Comparison of ENCODE assay signal across 11 cellular contexts in the genomic region with DNA sequence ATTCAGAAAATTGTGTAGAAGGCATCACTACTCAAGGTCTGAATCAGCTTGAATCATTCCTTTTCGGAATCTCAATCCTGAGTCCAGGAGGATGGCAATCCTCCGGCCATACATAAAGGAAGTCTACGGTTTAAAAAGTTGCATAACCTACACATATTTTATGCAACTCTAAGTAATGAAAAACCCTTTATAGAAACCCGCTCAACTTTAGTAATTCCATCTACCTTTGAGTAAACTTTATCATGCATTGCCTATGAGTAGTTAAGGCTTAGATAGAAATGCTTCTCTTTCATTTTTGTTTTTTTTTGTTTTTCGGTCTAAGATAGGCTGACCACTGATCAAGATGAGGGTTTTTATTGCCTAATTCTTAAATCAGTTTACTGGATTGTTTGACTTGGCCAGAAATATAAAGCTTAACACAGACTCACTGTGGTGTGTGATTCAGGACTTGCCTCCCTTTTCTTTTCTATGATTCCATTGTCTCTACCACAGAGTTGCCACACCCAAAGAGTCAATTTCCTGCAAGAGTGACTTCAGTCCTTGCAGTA.
DNase-seq lines count a peak whose midpoint lies in the region; ATAC-seq and TF ChIP-seq lines count a peak whose summit lies in the region.
"Had no signal": no experiment of that assay in that cellular context is flagged by ENCODE, and none has a peak within 500 bp of the region (broad histone marks: within the 10 kb centered on the region; RNA-seq: fewer than 3 reads in every experiment).

No MANE protein-coding gene starts in this region.

- 38 to 67% (median 58%) methylated on average over 5 of the region's 5 CpGs for WGBS in stomach, 5 donors

- TF ChIP-seq CTCF in foreskin keratinocyte (conservative IDR thresholded peaks at IDR 0.05) (no peak), stomach (IDR thresholded peaks at IDR 0.05) (no peak)

- H3K27me3 ChIP-seq in foreskin keratinocyte (no peaks in the 10 kb centered on the region), stomach (no peaks in the 10 kb centered on the region)
- H3K27me3 ChIP-seq: BLaER1, cardiac muscle cell had no signal

- TF ChIP-seq EP300 in stomach (IDR thresholded peaks at IDR 0.05) = no peak

- peak; percentile 17 for DNase-seq in NCI-H2196 treated with DMSO at 0.1 percent for 48 hours (lab: John Stamatoyannopoulos, UW; ENCODE audit: unreplicated experiment)
- DNase-seq in NCI-H2196 (lab: John Stamatoyannopoulos, UW; ENCODE audit: unreplicated experiment) = no peak
- DNase-seq in SW480 (ENCODE audit: low spot score) = peak; percentile 48
- DNase-seq in foreskin keratinocyte = peak; percentile 77 to 87
- no peak for DNase-seq in stomach
- DNase-seq in NCI-H2107 treated with DMSO at 0.1 percent for 48 hours (lab: John Stamatoyannopoulos, UW; ENCODE audit: unreplicated experiment) = no peak
- DNase-seq in DMS79 treated with DMSO at 0.1 percent for 48 hours (lab: John Stamatoyannopoulos, UW) = no peak
- DNase-seq in ecto neural progenitor cell (ENCODE audit: low spot score) = no peak
- DNase-seq: NCI-H146 had no signal

- TF ChIP-seq POLR2A in stomach (IDR thresholded peaks at IDR 0.05) = no peak

- peak overlapping the region; percentile 89 for H3K27ac ChIP-seq in foreskin keratinocyte
- H3K27ac ChIP-seq in stomach = peak overlapping the region in 4 of 5 donors; percentile 13 to 75 (median 51)
- H3K27ac ChIP-seq: BLaER1, cardiac muscle cell had no signal

- H3K9me3 ChIP-seq in stomach = no peaks in the 10 kb centered on the region
- H3K9me3 ChIP-seq: BLaER1 had no signal

- no peaks in the 10 kb centered on the region for H3K36me3 ChIP-seq in stomach
- H3K36me3 ChIP-seq: BLaER1, cardiac muscle cell had no signal

- H3K4me1 ChIP-seq in foreskin keratinocyte = peaks cover 15% of the 10 kb centered on the region
- peaks cover 0 to 37% (median 14%) of the 10 kb centered on the region in 4 donors for H3K4me1 ChIP-seq in stomach

- intact Hi-C loops in stomach (cut with DNase I; ENCODE audit: low total_unique reads) = no loop called here

- peak; percentile 92 for ATAC-seq in foreskin keratinocyte

- no peak overlapping the region for H3K4me3 ChIP-seq in stomach
- H3K4me3 ChIP-seq: BLaER1, cardiac muscle cell had no signal

Comparison
In these comparisons a context has a peak if more than half of its experiments do, and no peak if none do; other contexts are left out.
1. DNase-seq: peak in NCI-H2196 treated with DMSO at 0.1 percent for 48 hours (single experiment), SW480 (single experiment) and foreskin keratinocyte (2 of 2); none in NCI-H2196 (single experiment), stomach (single experiment), NCI-H2107 treated with DMSO at 0.1 percent for 48 hours (single experiment), DMS79 treated with DMSO at 0.1 percent for 48 hours (single experiment) and ecto neural progenitor cell (single experiment).